Comparison of ENCODE assay signal across 12 cellular contexts in the genomic region with DNA sequence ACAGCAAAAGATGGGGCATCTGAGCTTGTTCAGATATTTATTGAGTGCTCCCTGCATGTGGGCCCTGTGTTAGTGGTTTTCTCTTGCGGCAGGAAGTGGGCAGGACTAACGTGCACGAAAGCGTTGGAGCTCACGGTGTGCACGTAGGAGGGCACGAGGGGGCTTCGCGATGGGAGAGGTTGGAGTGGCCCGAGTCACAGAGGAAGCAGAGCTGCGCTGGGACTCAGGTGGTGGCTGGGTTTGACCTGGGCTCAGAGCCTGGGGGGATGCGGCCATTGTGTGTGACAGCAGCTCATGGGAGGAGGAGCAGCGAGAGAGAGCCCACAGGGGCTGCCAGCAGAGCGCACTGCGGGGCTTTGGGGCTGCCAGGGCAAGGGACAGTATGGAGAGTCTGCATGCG. TPM values are rescaled to one million over a fixed set of nuclear protein-coding genes. Genes with fewer than 3 reads are reported as not detected.
DNase-seq lines count a peak whose midpoint lies in the region; ATAC-seq and TF ChIP-seq lines count a peak whose summit lies in the region.
"Had no signal": no experiment of that assay in that cellular context is flagged by ENCODE, and none has a peak within 500 bp of the region (broad histone marks: within the 10 kb centered on the region; RNA-seq: fewer than 3 reads in every experiment).

No MANE protein-coding gene starts in this region.

- no peaks in the 10 kb centered on the region for H3K9me3 Mint-ChIP-seq in stimulated activated naive CD8-positive, alpha-beta T cell treated with anti-CD3 and anti-CD28 coated beads, Interleukin-15, amount 100 ng/mL, for 72 hours

- H3K23ac ChIP-seq in trophoblast cell (ENCODE audit: low read length), result no peak overlapping the region

- H3K79me1 ChIP-seq in trophoblast cell (ENCODE audit: low read length), result peaks cover 7% of the 10 kb centered on the region

- TF ChIP-seq EP300 in tibial nerve (IDR thresholded peaks at IDR 0.05), result no peak

- no peak overlapping the region for H4K8ac ChIP-seq in trophoblast cell (ENCODE audit: low read depth, low read length)

- no peak overlapping the region for H3K9ac ChIP-seq in trophoblast cell (ENCODE audit: low read length)

- H3K4me1 Mint-ChIP-seq in stimulated activated naive CD8-positive, alpha-beta T cell treated with anti-CD3 and anti-CD28 coated beads, Interleukin-15, amount 100 ng/mL, for 72 hours, result peaks cover 94% of the 10 kb centered on the region

- H3K79me2 ChIP-seq in trophoblast cell (ENCODE audit: control insufficient read depth, insufficient read depth, low read length, poor library complexity), result peaks cover 5% of the 10 kb centered on the region

- H2BK5ac ChIP-seq in trophoblast cell (ENCODE audit: low read depth, low read length, poor library complexity), result no peak overlapping the region

- no CpG with 5 or more reads among the region's 16 CpGs for WGBS in trophoblast cell (ENCODE audit: extremely low coverage, insufficient coverage, insufficient read length)
- WGBS in tibial nerve, 2 donors, result 85 to 91% methylated on average over 16 of the region's 16 CpGs

- H3K14ac ChIP-seq in trophoblast cell (ENCODE audit: low read length), result no peak overlapping the region

- no peak overlapping the region for H3K4me2 ChIP-seq in trophoblast cell (ENCODE audit: low read length)

- H3K27ac Mint-ChIP-seq in stimulated activated naive CD8-positive, alpha-beta T cell treated with anti-CD3 and anti-CD28 coated beads, Interleukin-15, amount 100 ng/mL, for 72 hours, result peak overlapping the region; percentile 99 to 100

- H3K9me3 ChIP-seq in trophoblast cell (ENCODE audit: insufficient read depth, low read depth, low read length) (peaks cover 5% of the 10 kb centered on the region), tibial nerve (no peaks in the 10 kb centered on the region)
- H3K9me3 ChIP-seq: ascending aorta, gastrocnemius medialis had no signal

- no peaks in the 10 kb centered on the region for H3K27me3 ChIP-seq in trophoblast cell (ENCODE audit: insufficient read depth, low read length)
- no peaks in the 10 kb centered on the region for H3K27me3 ChIP-seq in tibial nerve
- H3K27me3 ChIP-seq: ascending aorta, gastrocnemius medialis had no signal

- H3K4me3 ChIP-seq in trophoblast cell (ENCODE audit: low read depth, low read length), result peak overlapping the region; percentile 4
- H3K4me3 ChIP-seq in tibial nerve, result no peak overlapping the region
- H3K4me3 ChIP-seq: ascending aorta, gastrocnemius medialis had no signal

- no peak overlapping the region for H4K12ac ChIP-seq in trophoblast cell (ENCODE audit: low read depth, low read length)

- in situ Hi-C loops in GM13977 (cut with MboI; ENCODE audit: low pct_unique_long_range_greater_than_20kb, low sequenced_read_pairs, unreplicated experiment), result no loop called here

- TF ChIP-seq CTCF in GM13977 (IDR thresholded peaks at IDR 0.05; ENCODE audit: extremely low read depth, insufficient read depth, missing control alignments) (no peak), tibial nerve (IDR thresholded peaks at IDR 0.05) (no peak)

- H2BK12ac ChIP-seq in trophoblast cell (ENCODE audit: low read length), result no peak overlapping the region

- peak; percentile 84 for ATAC-seq in stimulated activated naive CD8-positive, alpha-beta T cell treated with anti-CD3 and anti-CD28 coated beads, Interleukin-15, amount 100 ng/mL, for 72 hours
- no peak for ATAC-seq in HG02763 (IDR thresholded peaks at IDR 0.05; ENCODE audit: unreplicated experiment)
- ATAC-seq: gastrocnemius medialis had no signal

- H2AFZ ChIP-seq in trophoblast cell (ENCODE audit: insufficient read depth, low read length, poor library complexity), result no peak overlapping the region

- H3K36me3 ChIP-seq in trophoblast cell (ENCODE audit: control insufficient read depth in 1 of 2, insufficient read depth in 2 of 2, low read length in 2 of 2) (peaks cover 67 to 82% of the 10 kb centered on the region in 2 experiments), tibial nerve (peaks cover 3 to 100% (median 15%) of the 10 kb centered on the region in 3 donors)

- H3K27me3 Mint-ChIP-seq in stimulated activated naive CD8-positive, alpha-beta T cell treated with anti-CD3 and anti-CD28 coated beads, Interleukin-15, amount 100 ng/mL, for 72 hours, result no peaks in the 10 kb centered on the region

- peak overlapping the region; percentile 10 for H3K18ac ChIP-seq in trophoblast cell (ENCODE audit: low read length)

- peak overlapping the region; percentile 97 to 100 for H3K4me3 Mint-ChIP-seq in stimulated activated naive CD8-positive, alpha-beta T cell treated with anti-CD3 and anti-CD28 coated beads, Interleukin-15, amount 100 ng/mL, for 72 hours

- H3K27ac ChIP-seq in trophoblast cell (ENCODE audit: low read depth, low read length), result no peak overlapping the region
- H3K27ac ChIP-seq in tibial nerve, result no peak overlapping the region
- H3K27ac ChIP-seq: ascending aorta, gastrocnemius medialis had no signal

- TF ChIP-seq POLR2A in tibial nerve (IDR thresholded peaks at IDR 0.05), result no peak

- no peak overlapping the region for H4K91ac ChIP-seq in trophoblast cell (ENCODE audit: low read depth, low read length)

- H2BK120ac ChIP-seq in trophoblast cell (ENCODE audit: insufficient read depth, low read length, poor library complexity), result no peak overlapping the region

- H3K4ac ChIP-seq in trophoblast cell (ENCODE audit: low read depth, low read length), result no peak overlapping the region

- H3K4me1 ChIP-seq in trophoblast cell (ENCODE audit: control insufficient read depth in 1 of 2, insufficient read depth in 2 of 2, low read length in 2 of 2) (peaks cover 17% of the 10 kb centered on the region in 2 experiments), tibial nerve (no peaks in the 10 kb centered on the region)
- H3K4me1 ChIP-seq: ascending aorta, gastrocnemius medialis had no signal

- DNase-seq in activated CD4-positive, CD25-positive, alpha-beta regulatory T cell (lab: John Stamatoyannopoulos, UW), result peak in 3 of 4 experiments; percentile 28 to 48 (median 39)
- peak; percentile 63 for DNase-seq in activated effector memory CD4-positive, alpha-beta T cell treated with Interleukin-2 at 50 U/mL for 16 hours
- DNase-seq in trophoblast cell (no peak), GM13977 (ENCODE audit: low spot score) (no peak), tibial nerve (ENCODE audit: low spot score in 2 of 2) (no peak), AML-193 (lab: John Stamatoyannopoulos, UW) (no peak)
- peak; percentile 80 to 87 for DNase-seq in stimulated activated naive CD8-positive, alpha-beta T cell treated with anti-CD3 and anti-CD28 coated beads, Interleukin-15, amount 100 ng/mL, for 72 hours
- DNase-seq: gastrocnemius medialis had no signal

- H2AK5ac ChIP-seq in trophoblast cell (ENCODE audit: low read length), result no peak overlapping the region

RNA-seq across cellular contexts. Expression of gene ZSCAN25, which starts 7.7 kb away (rescaled TPM):
- 7.6 and 8.2 TPM in 2 replicates for polyA plus RNA-seq in trophoblast cell (2013)
- total RNA-seq in tibial nerve, result 10 to 100 TPM; 23.2 to 34.1 (median 30.2) TPM

RNA-seq across cellular contexts. Expression of gene TMEM225B, which starts 26.4 kb away (rescaled TPM):
- polyA plus RNA-seq in trophoblast cell (2013), result 0.51 and 0.74 TPM in 2 replicates
- total RNA-seq in tibial nerve, result 1 to 10 TPM in 3 of 4 donors, not detected in 1; 1.2 to 1.8 (median 1.5) TPM
- total RNA-seq: gastrocnemius medialis, HT1080 had no signal

RNA-seq across cellular contexts. Expression of gene CYP3A5, which starts 55.3 kb away (rescaled TPM):
- polyA plus RNA-seq in trophoblast cell (2013), result 0.10 and 0.19 TPM in 2 replicates
- 10 to 100 TPM in 2 of 4 donors, 1 to 10 TPM in 2; 2.4 to 42.9 (median 10.7) TPM for total RNA-seq in tibial nerve
- total RNA-seq: myocyte had no signal

Comparison
In these comparisons a context has a peak if more than half of its experiments do, and no peak if none do; other contexts are left out.
1. DNase-seq: peak in activated CD4-positive, CD25-positive, alpha-beta regulatory T cell (3 of 4), activated effector memory CD4-positive, alpha-beta T cell treated with Interleukin-2 at 50 U/mL for 16 hours (single experiment) and stimulated activated naive CD8-positive, alpha-beta T cell treated with anti-CD3 and anti-CD28 coated beads, Interleukin-15, amount 100 ng/mL, for 72 hours (2 of 2); none in trophoblast cell (0 of 2), GM13977 (single experiment), tibial nerve (0 of 2) and AML-193 (0 of 2).